In the genomic region with DNA sequence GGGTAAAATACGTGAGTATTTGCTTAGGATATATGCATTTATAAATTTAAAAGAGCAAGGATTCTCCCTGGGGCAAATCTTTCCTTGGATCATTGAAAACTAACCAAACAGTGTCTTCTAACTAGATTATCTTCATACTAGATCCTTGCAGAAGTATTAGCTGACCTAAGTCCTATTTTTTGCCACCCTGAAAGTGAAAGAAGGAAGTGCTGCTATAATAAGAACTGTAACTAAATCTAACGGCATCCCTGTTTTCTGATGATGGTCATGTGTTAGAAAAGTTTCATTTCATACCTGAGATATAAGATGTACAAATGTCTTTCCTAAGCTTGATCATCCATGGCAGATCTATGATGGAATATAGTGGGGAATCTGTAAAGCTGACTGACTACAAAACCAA, we compare ENCODE assay signal across 9 cellular contexts.
DNase-seq lines count a peak whose midpoint lies in the region; ATAC-seq, FAIRE-seq and TF ChIP-seq lines count a peak whose summit lies in the region.
"Had no signal": no experiment of that assay in that cellular context is flagged by ENCODE, and none has a peak within 500 bp of the region (broad histone marks: within the 10 kb centered on the region; RNA-seq: fewer than 3 reads in every experiment).

No MANE protein-coding gene starts in this region.

- peaks cover 3% of the 10 kb centered on the region for H3K27me3 Mint-ChIP-seq in nephron progenitor cell (ENCODE audit: low read depth, poor library complexity)
- H3K27me3 Mint-ChIP-seq in effector memory CD8-positive, alpha-beta T cell, result no peaks in the 10 kb centered on the region

- H3K27ac Mint-ChIP-seq in nephron progenitor cell, result no peak overlapping the region
- H3K27ac Mint-ChIP-seq in effector memory CD8-positive, alpha-beta T cell, result no peak overlapping the region

- peak; percentile 27 for DNase-seq in KBM-7
- DNase-seq in gastrocnemius medialis, result no peak
- no peak for DNase-seq in nephron progenitor cell
- no peak for DNase-seq in urothelium cell line (ENCODE audit: low spot score)
- no peak for DNase-seq in effector memory CD8-positive, alpha-beta T cell
- DNase-seq in NK-92 treated with Interleukin-12 subunit alpha and Interleukin-12 subunit beta, amount 100 ng/mL, for 24 hours (lab: John Stamatoyannopoulos, UW), result no peak

- ATAC-seq in GM19351 (IDR thresholded peaks at IDR 0.05; ENCODE audit: unreplicated experiment) (peak; percentile 50), gastrocnemius medialis (peak in 1 of 2 donors; percentile 41)
- ATAC-seq in effector memory CD8-positive, alpha-beta T cell (replicated peaks), result no peak

- H3K9ac ChIP-seq in endocrine pancreas (ENCODE audit: control insufficient read depth, insufficient read depth, low read length), result no peak overlapping the region

- no peaks in the 10 kb centered on the region for H3K4me1 Mint-ChIP-seq in nephron progenitor cell
- H3K4me1 Mint-ChIP-seq in effector memory CD8-positive, alpha-beta T cell (ENCODE audit: low read depth in 2 of 2), result no peaks in the 10 kb centered on the region

- in situ Hi-C loops in KBM-7 (cut with MboI; ENCODE audit: low pct_unique_long_range_greater_than_20kb, low sequenced_read_pairs), result no loop called here
- in situ Hi-C loops in gastrocnemius medialis (cut with MboI; ENCODE audit: low sequenced_read_pairs in 4 of 4), result no loop called here

- no peak overlapping the region for H3K4me3 Mint-ChIP-seq in nephron progenitor cell
- H3K4me3 Mint-ChIP-seq in effector memory CD8-positive, alpha-beta T cell, result no peak overlapping the region

- no peak for TF ChIP-seq POLR2A in gastrocnemius medialis (IDR thresholded peaks at IDR 0.05)

- peak overlapping the region; percentile 75 for H3K4me3 ChIP-seq in endocrine pancreas (ENCODE audit: control insufficient read depth, insufficient read depth, low read length)
- peak overlapping the region; percentile 4 to 31 (median 16) for H3K4me3 ChIP-seq in gastrocnemius medialis

- H3K9me3 Mint-ChIP-seq in nephron progenitor cell, result no peaks in the 10 kb centered on the region
- H3K9me3 Mint-ChIP-seq in effector memory CD8-positive, alpha-beta T cell, result peaks cover 0 to 3% of the 10 kb centered on the region in 2 donors

- H3K4me1 ChIP-seq in endocrine pancreas (ENCODE audit: control insufficient read depth, insufficient read depth, low read length), result peaks cover 51% of the 10 kb centered on the region
- peaks cover 7 to 8% of the 10 kb centered on the region in 2 donors for H3K4me1 ChIP-seq in gastrocnemius medialis

- H3K9me3 ChIP-seq in endocrine pancreas (ENCODE audit: control insufficient read depth, low read length) (no peaks in the 10 kb centered on the region), gastrocnemius medialis (no peaks in the 10 kb centered on the region)

- FAIRE-seq in urothelium cell line (lab: Jason Lieb, UNC), result no peak

- TF ChIP-seq CTCF in gastrocnemius medialis (IDR thresholded peaks at IDR 0.05 in 4 of 5, conservative IDR thresholded peaks at IDR 0.05 in 1 of 5) (no peak), nephron progenitor cell (IDR thresholded peaks at IDR 0.05) (no peak)

- H3K36me3 ChIP-seq in endocrine pancreas (ENCODE audit: control insufficient read depth, insufficient read depth, low read length) (no peaks in the 10 kb centered on the region), gastrocnemius medialis (no peaks in the 10 kb centered on the region)

- intact Hi-C loops in gastrocnemius medialis (cut with DNase I; ENCODE audit: low total_unique reads), result no loop called here

- H3K27me3 ChIP-seq in endocrine pancreas (ENCODE audit: control insufficient read depth, insufficient read depth, low read length) (no peaks in the 10 kb centered on the region), gastrocnemius medialis (no peaks in the 10 kb centered on the region)

- no peaks in the 10 kb centered on the region for H3K36me3 Mint-ChIP-seq in nephron progenitor cell (ENCODE audit: low read depth)
- H3K36me3 Mint-ChIP-seq in effector memory CD8-positive, alpha-beta T cell (ENCODE audit: insufficient read depth), result no peaks in the 10 kb centered on the region

- H3K27ac ChIP-seq in gastrocnemius medialis, result peak overlapping the region in 3 of 4 donors; percentile 3 to 45 (median 38)
- H3K27ac ChIP-seq: VCaP had no signal
